Comparison of ENCODE assay signal across 12 cellular contexts in the genomic region with DNA sequence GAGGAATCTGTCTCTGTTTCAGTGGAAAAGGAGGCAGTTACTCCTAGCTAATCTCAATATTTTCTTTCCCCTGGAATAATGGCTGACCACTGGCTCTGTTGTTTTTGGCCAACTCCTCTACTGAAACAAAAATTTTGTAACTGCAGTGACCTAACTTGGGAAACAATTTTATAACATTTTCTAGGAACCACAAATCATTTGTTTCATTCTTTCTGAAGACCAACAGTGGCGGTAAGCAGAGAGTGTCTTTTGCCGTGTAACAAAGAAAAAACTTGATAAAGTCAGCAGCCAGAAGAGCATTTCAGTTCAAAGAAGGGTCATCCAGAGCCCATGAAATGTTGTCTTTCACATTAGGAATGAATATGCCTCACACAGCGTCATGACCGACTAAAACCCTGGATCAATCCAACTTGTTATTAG. TPM values are rescaled to one million over a fixed set of nuclear protein-coding genes. Genes with fewer than 3 reads are reported as not detected.
A peak's percentile ranks its signal among the peaks of the same experiment; 100 is the strongest.
DNase-seq lines count a peak whose midpoint lies in the region; ATAC-seq and TF ChIP-seq lines count a peak whose summit lies in the region.
"Had no signal": no experiment of that assay in that cellular context is flagged by ENCODE, and none has a peak within 500 bp of the region (broad histone marks: within the 10 kb centered on the region; RNA-seq: fewer than 3 reads in every experiment).

No MANE protein-coding gene starts in this region.

- H3K4me3 ChIP-seq in coronary artery = peak overlapping the region; percentile 42
- no peak overlapping the region for H3K4me3 ChIP-seq in left lung
- H3K4me3 ChIP-seq in suprapubic skin = no peak overlapping the region
- H3K4me3 ChIP-seq in CD4-positive, alpha-beta memory T cell (ENCODE audit: low read length in 2 of 2) = no peak overlapping the region

- H3K36me3 Mint-ChIP-seq in HFFc6 (ENCODE audit: low read depth) = no peaks in the 10 kb centered on the region
- H3K36me3 Mint-ChIP-seq in CD4-positive, alpha-beta memory T cell = no peaks in the 10 kb centered on the region

- peaks cover 31% of the 10 kb centered on the region for H3K4me1 Mint-ChIP-seq in HFFc6 (ENCODE audit: low read depth)
- no peaks in the 10 kb centered on the region for H3K4me1 Mint-ChIP-seq in CD4-positive, alpha-beta memory T cell

- H3K27ac Mint-ChIP-seq in HFFc6 = peak overlapping the region; percentile 91
- H3K27ac Mint-ChIP-seq in CD4-positive, alpha-beta memory T cell = no peak overlapping the region
- H3K27ac Mint-ChIP-seq: activated CD4-positive, alpha-beta T cell treated with anti-CD3 and anti-CD28 coated beads, Interleukin-2, amount 10 ng/mL, durations not matched to agents 7 days and 5 days had no signal

- no peaks in the 10 kb centered on the region for H3K27me3 ChIP-seq in left lung
- no peaks in the 10 kb centered on the region for H3K27me3 ChIP-seq in suprapubic skin
- peaks cover 6% of the 10 kb centered on the region for H3K27me3 ChIP-seq in CD4-positive, alpha-beta memory T cell (ENCODE audit: insufficient read depth, low read length)

- H3K27ac ChIP-seq in coronary artery = peak overlapping the region; percentile 42 to 90
- H3K27ac ChIP-seq in left lung = peak overlapping the region; percentile 6 to 55
- H3K27ac ChIP-seq in suprapubic skin = peak overlapping the region; percentile 57
- no peak overlapping the region for H3K27ac ChIP-seq in CD4-positive, alpha-beta memory T cell (ENCODE audit: low read depth, low read length)

- H3K36me3 ChIP-seq in left lung = no peaks in the 10 kb centered on the region
- H3K36me3 ChIP-seq in suprapubic skin = no peaks in the 10 kb centered on the region
- H3K36me3 ChIP-seq in CD4-positive, alpha-beta memory T cell (ENCODE audit: insufficient read depth, low read length) = no peaks in the 10 kb centered on the region

- no peak for TF ChIP-seq EP300 in suprapubic skin (IDR thresholded peaks at IDR 0.05)

- H3K27me3 Mint-ChIP-seq in HFFc6 (ENCODE audit: insufficient read depth) = peaks cover 4% of the 10 kb centered on the region
- peaks cover 16 to 18% of the 10 kb centered on the region in 2 donors for H3K27me3 Mint-ChIP-seq in CD4-positive, alpha-beta memory T cell

- no peaks in the 10 kb centered on the region for H3K9me3 Mint-ChIP-seq in HFFc6
- no peaks in the 10 kb centered on the region for H3K9me3 Mint-ChIP-seq in CD4-positive, alpha-beta memory T cell
- H3K9me3 Mint-ChIP-seq: activated CD4-positive, alpha-beta T cell treated with anti-CD3 and anti-CD28 coated beads, Interleukin-2, amount 10 ng/mL, durations not matched to agents 7 days and 5 days had no signal

- peak overlapping the region; percentile 77 for H3K4me3 Mint-ChIP-seq in HFFc6
- no peak overlapping the region for H3K4me3 Mint-ChIP-seq in CD4-positive, alpha-beta memory T cell
- H3K4me3 Mint-ChIP-seq: activated CD4-positive, alpha-beta T cell treated with anti-CD3 and anti-CD28 coated beads, Interleukin-2, amount 10 ng/mL, durations not matched to agents 7 days and 5 days had no signal

- POLR2A ChIA-PET in CD4-positive, alpha-beta memory T cell (lab: Charles Lee; ENCODE audit: partially characterized antibody) = no interaction called here

- 72% methylated on average over 4 of the region's 4 CpGs for WGBS in suprapubic skin

- peak; percentile 40 for ATAC-seq in left lung
- ATAC-seq in HG03378 (IDR thresholded peaks at IDR 0.05; ENCODE audit: unreplicated experiment) = no peak

- H3K9me3 ChIP-seq in left lung = no peaks in the 10 kb centered on the region
- no peaks in the 10 kb centered on the region for H3K9me3 ChIP-seq in suprapubic skin
- H3K9me3 ChIP-seq in CD4-positive, alpha-beta memory T cell (ENCODE audit: control insufficient read depth in 1 of 2, low read length in 2 of 2) = no peaks in the 10 kb centered on the region

- TF ChIP-seq CTCF in HFFc6 (IDR thresholded peaks at IDR 0.05) (no peak), coronary artery (IDR thresholded peaks at IDR 0.05) (no peak), left lung (IDR thresholded peaks at IDR 0.05) (no peak), suprapubic skin (IDR thresholded peaks at IDR 0.05) (no peak)

- intact Hi-C loops in left lung (cut with DNase I) = no loop called here
- intact Hi-C loops in CD4-positive, alpha-beta memory T cell (cut with micrococcal nuclease) = no loop called here

- no peak for TF ChIP-seq POLR2A in suprapubic skin (IDR thresholded peaks at IDR 0.05)

- no peaks in the 10 kb centered on the region for H3K4me1 ChIP-seq in left lung
- H3K4me1 ChIP-seq in suprapubic skin = peaks cover 17% of the 10 kb centered on the region
- no peaks in the 10 kb centered on the region for H3K4me1 ChIP-seq in CD4-positive, alpha-beta memory T cell (ENCODE audit: insufficient read depth, low read length)

- peak; percentile 76 for DNase-seq in HFFc6
- no peak for DNase-seq in coronary artery (ENCODE audit: low spot score)
- DNase-seq in left lung = no peak
- no peak for DNase-seq in suprapubic skin (ENCODE audit: low spot score in 2 of 2)
- DNase-seq in CD4-positive, alpha-beta memory T cell = no peak
- DNase-seq in NCI-H2081 (lab: John Stamatoyannopoulos, UW) = no peak
- DNase-seq in GDM1 (lab: John Stamatoyannopoulos, UW) = no peak
- DNase-seq: activated CD4-positive, alpha-beta T cell treated with anti-CD3 and anti-CD28 coated beads, Interleukin-2, amount 10 ng/mL, durations not matched to agents 7 days and 5 days; NCI-H1694 treated with DMSO at 0.1 percent for 48 hours; retina; stimulated activated CD8-positive, alpha-beta memory T cell treated with anti-CD3 and anti-CD28 coated beads, Interleukin-4, amount 100 ng/mL, for 48 hours had no signal

- CTCF ChIA-PET in CD4-positive, alpha-beta memory T cell (lab: Charles Lee; ENCODE audit: partially characterized antibody) = interaction anchor here (0.7 to 0.9 kb wide), 3 partner anchors 60 to 461 kb away, joined by 3 read pairs; no protein-coding TSS in a partner anchor

RNA-seq across cellular contexts. Expression of a gene that starts 11.8 kb away (rescaled TPM):
- total RNA-seq in HFFc6 (2021; fragmentation: NEBNext Ultra II Directional; extraction: Animal tissue kit (Norgen Biotek cat#: 25700)) = 1 to 10 TPM; 1.2 to 2.5 (median 1.8) TPM
- total RNA-seq in left lung (1 to 10 TPM; 1.9 TPM), suprapubic skin (1 to 10 TPM in 3 of 4 donors, under 1 TPM in 1; 0.85 to 1.7 (median 1.4) TPM)
- total RNA-seq in CD4-positive, alpha-beta memory T cell = under 1 TPM; 0.87 to 0.94 TPM
- polyA plus RNA-seq in CD4-positive, alpha-beta memory T cell = under 1 TPM; 0.21 to 0.96 TPM

RNA-seq across cellular contexts. Expression of a gene that starts 26.9 kb away (rescaled TPM):
- 100 to 1,000 TPM; 497 to 624 (median 521) TPM for total RNA-seq in HFFc6 (2021; fragmentation: NEBNext Ultra II Directional; extraction: Animal tissue kit (Norgen Biotek cat#: 25700))
- total RNA-seq in left lung (100 to 1,000 TPM; 504 to 551 TPM), suprapubic skin (100 to 1,000 TPM; 186 to 301 (median 258) TPM)
- total RNA-seq in CD4-positive, alpha-beta memory T cell = 10 to 100 TPM; 43.1 to 49.1 TPM
- polyA plus RNA-seq in CD4-positive, alpha-beta memory T cell = 100 to 1,000 TPM; 147 to 212 TPM
